22 cellular contexts compared by ENCODE assay signal in genomic region chr7:140039896-140040295, GRCh38. TPM values are rescaled to one million over a fixed set of nuclear protein-coding genes. Genes with fewer than 3 reads are reported as not detected.
DNase-seq lines count a peak whose midpoint lies in the region; ATAC-seq and TF ChIP-seq lines count a peak whose summit lies in the region.
"Had no signal": no experiment of that assay in that cellular context is flagged by ENCODE, and none has a peak within 500 bp of the region (broad histone marks: within the 10 kb centered on the region; RNA-seq: fewer than 3 reads in every experiment).

No MANE protein-coding gene starts in this region.

- H3K4me1 Mint-ChIP-seq in activated CD4-positive, alpha-beta T cell treated with anti-CD3 and anti-CD28 coated beads, Interleukin-2, amount 10 ng/mL, durations not matched to agents 24 days and 14 days = peaks cover 46% of the 10 kb centered on the region
- peaks cover 30% of the 10 kb centered on the region for H3K4me1 Mint-ChIP-seq in stimulated activated naive CD8-positive, alpha-beta T cell treated with anti-CD3 and anti-CD28 coated beads, Interleukin-15, amount 100 ng/mL, for 72 hours
- peaks cover 18% of the 10 kb centered on the region for H3K4me1 Mint-ChIP-seq in nephron progenitor cell

- intact Hi-C loops in activated CD4-positive, alpha-beta T cell treated with anti-CD3 and anti-CD28 coated beads, Interleukin-2, amount 10 ng/mL, durations not matched to agents 24 days and 14 days (cut with micrococcal nuclease) = no loop called here

- peaks cover 75% of the 10 kb centered on the region for H3K36me3 Mint-ChIP-seq in activated CD4-positive, alpha-beta T cell treated with anti-CD3 and anti-CD28 coated beads, Interleukin-2, amount 10 ng/mL, durations not matched to agents 24 days and 14 days (ENCODE audit: low read depth)
- H3K36me3 Mint-ChIP-seq in nephron progenitor cell (ENCODE audit: low read depth) = no peaks in the 10 kb centered on the region

- no peaks in the 10 kb centered on the region for H3K9me3 Mint-ChIP-seq in activated CD4-positive, alpha-beta T cell treated with anti-CD3 and anti-CD28 coated beads, Interleukin-2, amount 10 ng/mL, durations not matched to agents 24 days and 14 days
- no peaks in the 10 kb centered on the region for H3K9me3 Mint-ChIP-seq in stimulated activated naive CD8-positive, alpha-beta T cell treated with anti-CD3 and anti-CD28 coated beads, Interleukin-15, amount 100 ng/mL, for 72 hours
- H3K9me3 Mint-ChIP-seq in nephron progenitor cell = no peaks in the 10 kb centered on the region
- H3K9me3 Mint-ChIP-seq: IgD-negative memory B cell had no signal

- H3K27ac Mint-ChIP-seq in activated CD4-positive, alpha-beta T cell treated with anti-CD3 and anti-CD28 coated beads, Interleukin-2, amount 10 ng/mL, durations not matched to agents 24 days and 14 days = peak overlapping the region; percentile 68
- H3K27ac Mint-ChIP-seq in stimulated activated naive CD8-positive, alpha-beta T cell treated with anti-CD3 and anti-CD28 coated beads, Interleukin-15, amount 100 ng/mL, for 72 hours = peak overlapping the region; percentile 46 to 55
- peak overlapping the region; percentile 36 for H3K27ac Mint-ChIP-seq in nephron progenitor cell
- H3K27ac Mint-ChIP-seq: IgD-negative memory B cell had no signal

- DNase-seq in activated CD4-positive, alpha-beta T cell treated with anti-CD3 and anti-CD28 coated beads, Interleukin-2, amount 10 ng/mL, durations not matched to agents 24 days and 14 days = no peak
- DNase-seq in activated CD4-positive, alpha-beta T cell treated with anti-CD3 and anti-CD28 coated beads for 4 hours = no peak
- DNase-seq in stimulated activated naive CD8-positive, alpha-beta T cell treated with anti-CD3 and anti-CD28 coated beads, Interleukin-15, amount 100 ng/mL, for 72 hours = no peak
- DNase-seq in stimulated activated naive CD8-positive, alpha-beta T cell treated with anti-CD3 and anti-CD28 coated beads, Interleukin-15, Interleukin-2, amounts not matched to agents 100 U/mL and 50 U/mL, for 24 hours = no peak
- no peak for DNase-seq in nephron progenitor cell
- DNase-seq in NCI-H510A treated with DMSO at 0.1 percent for 48 hours (lab: John Stamatoyannopoulos, UW) = no peak
- no peak for DNase-seq in amniotic stem cell (lab: John Stamatoyannopoulos, UW)
- DNase-seq: 8988T, ACHN, Calu3, DMS79 treated with DMSO at 0.1 percent for 48 hours, NCI-H1048, NCI-H1417 treated with DMSO at 0.1 percent for 48 hours, NCI-H1694 treated with DMSO at 0.1 percent for 48 hours, NCI-H2081, NCI-H2227 treated with DMSO at 0.1 percent for 48 hours, NCI-H748 treated with DMSO at 0.1 percent for 48 hours, PC-9, RPMI8226, SHP77 had no signal

- TF ChIP-seq CTCF in nephron progenitor cell (IDR thresholded peaks at IDR 0.05) = no peak

- no peak for ATAC-seq in stimulated activated naive CD8-positive, alpha-beta T cell treated with anti-CD3 and anti-CD28 coated beads, Interleukin-15, amount 100 ng/mL, for 72 hours
- ATAC-seq in stimulated activated naive CD8-positive, alpha-beta T cell treated with anti-CD3 and anti-CD28 coated beads, Interleukin-15, Interleukin-2, amounts not matched to agents 100 U/mL and 50 U/mL, for 24 hours = no peak
- no peak for ATAC-seq in GM21390 (IDR thresholded peaks at IDR 0.05; ENCODE audit: unreplicated experiment)

- H3K4me3 Mint-ChIP-seq in activated CD4-positive, alpha-beta T cell treated with anti-CD3 and anti-CD28 coated beads, Interleukin-2, amount 10 ng/mL, durations not matched to agents 24 days and 14 days = no peak overlapping the region
- no peak overlapping the region for H3K4me3 Mint-ChIP-seq in stimulated activated naive CD8-positive, alpha-beta T cell treated with anti-CD3 and anti-CD28 coated beads, Interleukin-15, amount 100 ng/mL, for 72 hours
- no peak overlapping the region for H3K4me3 Mint-ChIP-seq in nephron progenitor cell

- H3K27me3 Mint-ChIP-seq in activated CD4-positive, alpha-beta T cell treated with anti-CD3 and anti-CD28 coated beads, Interleukin-2, amount 10 ng/mL, durations not matched to agents 24 days and 14 days = no peaks in the 10 kb centered on the region
- H3K27me3 Mint-ChIP-seq in stimulated activated naive CD8-positive, alpha-beta T cell treated with anti-CD3 and anti-CD28 coated beads, Interleukin-15, amount 100 ng/mL, for 72 hours = no peaks in the 10 kb centered on the region
- H3K27me3 Mint-ChIP-seq in nephron progenitor cell (ENCODE audit: low read depth, poor library complexity) = peaks cover 16% of the 10 kb centered on the region
- H3K27me3 Mint-ChIP-seq: IgD-negative memory B cell had no signal

RNA-seq across cellular contexts. Expression of gene PARP12, which starts 22.9 kb away (rescaled TPM):
- 53.3 and 55.9 TPM in 2 replicates for total RNA-seq in activated CD4-positive, alpha-beta T cell treated with anti-CD3 and anti-CD28 coated beads, Interleukin-2, amount 10 ng/mL, durations not matched to agents 24 days and 14 days
